Comparison of ENCODE assay signal across 1 cellular context in genomic region chr2:212021947-212022346, GRCh38.
TF ChIP-seq lines count a peak whose summit lies in the region.

No MANE protein-coding gene starts in this region.

TF ChIP-seq in H1, 55 proteins besides CTCF, POLR2A, EP300 and RAD21 (continued from another document):
- TF ChIP-seq KDM4A (IDR thresholded peaks at IDR 0.05; ENCODE audit: low read depth, low read length, severe bottlenecking) (no peak), GTF2F1 (IDR thresholded peaks at IDR 0.05; ENCODE audit: borderline replicate concordance, low read depth, low read length) (no peak), SUZ12 (IDR thresholded peaks at IDR 0.05; ENCODE audit: low read length) (no peak), ZNF274 (IDR thresholded peaks at IDR 0.05; ENCODE audit: borderline replicate concordance, extremely low read depth, low read length) (no peak), RFX5 (IDR thresholded peaks at IDR 0.05; ENCODE audit: borderline replicate concordance, low read depth, low read length) (no peak), SAP30 (IDR thresholded peaks at IDR 0.05; ENCODE audit: insufficient read depth, insufficient replicate concordance, low read length) (no peak), SP2 (IDR thresholded peaks at IDR 0.05; ENCODE audit: low read length) (no peak), MAFK (IDR thresholded peaks at IDR 0.05; ENCODE audit: low read depth, low read length) (0 out of 2 replicates have a peak, but pooled peaks have one; percentile 23), ASH2L (IDR thresholded peaks at IDR 0.05; ENCODE audit: low read length) (no peak), JUND (IDR thresholded peaks at IDR 0.05; ENCODE audit: low read length) (no peak)
